In genomic region chr13:23758783-23759527, GRCh38 we compare ENCODE assay signal across 2 cellular contexts.
TF ChIP-seq lines count a peak whose summit lies in the region.

No MANE protein-coding gene starts in this region.

TF ChIP-seq in liver, 16 proteins besides CTCF, POLR2A, EP300 and RAD21:
- TF ChIP-seq RXRA (IDR thresholded peaks at IDR 0.05) (no peak), YY1 (IDR thresholded peaks at IDR 0.05) (no peak), FOXA1 (IDR thresholded peaks at IDR 0.05) (no peak), GABPA (IDR thresholded peaks at IDR 0.05 in 1 of 2, conservative IDR thresholded peaks at IDR 0.05 in 1 of 2) (no peak), EGR1 (IDR thresholded peaks at IDR 0.05; ENCODE audit: low read depth in 2 of 2) (no peak), SP1 (IDR thresholded peaks at IDR 0.05) (peak; percentile 8), FOXA2 (IDR thresholded peaks at IDR 0.05) (no peak), JUND (IDR thresholded peaks at IDR 0.05) (no peak), HNF4A (conservative IDR thresholded peaks at IDR 0.05) (no peak), HNF4G (IDR thresholded peaks at IDR 0.05) (no peak), TAF1 (conservative IDR thresholded peaks at IDR 0.05) (no peak), NR2F2 (IDR thresholded peaks at IDR 0.05) (peak; percentile 51), ZBTB33 (IDR thresholded peaks at IDR 0.05) (no peak)
- TF ChIP-seq, protein P1, sequence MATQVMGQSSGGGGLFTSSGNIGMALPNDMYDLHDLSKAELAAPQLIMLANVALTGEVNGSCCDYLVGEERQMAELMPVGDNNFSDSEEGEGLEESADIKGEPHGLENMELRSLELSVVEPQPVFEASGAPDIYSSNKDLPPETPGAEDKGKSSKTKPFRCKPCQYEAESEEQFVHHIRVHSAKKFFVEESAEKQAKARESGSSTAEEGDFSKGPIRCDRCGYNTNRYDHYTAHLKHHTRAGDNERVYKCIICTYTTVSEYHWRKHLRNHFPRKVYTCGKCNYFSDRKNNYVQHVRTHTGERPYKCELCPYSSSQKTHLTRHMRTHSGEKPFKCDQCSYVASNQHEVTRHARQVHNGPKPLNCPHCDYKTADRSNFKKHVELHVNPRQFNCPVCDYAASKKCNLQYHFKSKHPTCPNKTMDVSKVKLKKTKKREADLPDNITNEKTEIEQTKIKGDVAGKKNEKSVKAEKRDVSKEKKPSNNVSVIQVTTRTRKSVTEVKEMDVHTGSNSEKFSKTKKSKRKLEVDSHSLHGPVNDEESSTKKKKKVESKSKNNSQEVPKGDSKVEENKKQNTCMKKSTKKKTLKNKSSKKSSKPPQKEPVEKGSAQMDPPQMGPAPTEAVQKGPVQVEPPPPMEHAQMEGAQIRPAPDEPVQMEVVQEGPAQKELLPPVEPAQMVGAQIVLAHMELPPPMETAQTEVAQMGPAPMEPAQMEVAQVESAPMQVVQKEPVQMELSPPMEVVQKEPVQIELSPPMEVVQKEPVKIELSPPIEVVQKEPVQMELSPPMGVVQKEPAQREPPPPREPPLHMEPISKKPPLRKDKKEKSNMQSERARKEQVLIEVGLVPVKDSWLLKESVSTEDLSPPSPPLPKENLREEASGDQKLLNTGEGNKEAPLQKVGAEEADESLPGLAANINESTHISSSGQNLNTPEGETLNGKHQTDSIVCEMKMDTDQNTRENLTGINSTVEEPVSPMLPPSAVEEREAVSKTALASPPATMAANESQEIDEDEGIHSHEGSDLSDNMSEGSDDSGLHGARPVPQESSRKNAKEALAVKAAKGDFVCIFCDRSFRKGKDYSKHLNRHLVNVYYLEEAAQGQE (IDR thresholded peaks at IDR 0.05), result no peak
- TF ChIP-seq, protein P2, sequence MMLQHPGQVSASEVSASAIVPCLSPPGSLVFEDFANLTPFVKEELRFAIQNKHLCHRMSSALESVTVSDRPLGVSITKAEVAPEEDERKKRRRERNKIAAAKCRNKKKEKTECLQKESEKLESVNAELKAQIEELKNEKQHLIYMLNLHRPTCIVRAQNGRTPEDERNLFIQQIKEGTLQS (IDR thresholded peaks at IDR 0.05), result no peak
- TF ChIP-seq, protein P3, sequence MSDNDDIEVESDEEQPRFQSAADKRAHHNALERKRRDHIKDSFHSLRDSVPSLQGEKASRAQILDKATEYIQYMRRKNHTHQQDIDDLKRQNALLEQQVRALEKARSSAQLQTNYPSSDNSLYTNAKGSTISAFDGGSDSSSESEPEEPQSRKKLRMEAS (IDR thresholded peaks at IDR 0.05), result peak; percentile 12

TF ChIP-seq in HepG2, 621 proteins besides CTCF, POLR2A, EP300 and RAD21:
- TF ChIP-seq NFATC3 (CRISPR knock-in tag; IDR thresholded peaks at IDR 0.05) (no peak), ZNF430 (CRISPR knock-in tag; IDR thresholded peaks at IDR 0.05) (no peak), HHEX (CRISPR knock-in tag; IDR thresholded peaks at IDR 0.05) (no peak), TFDP2 (CRISPR knock-in tag; IDR thresholded peaks at IDR 0.05) (no peak), SP4 (CRISPR knock-in tag; IDR thresholded peaks at IDR 0.05) (no peak), ZNF574 (CRISPR knock-in tag; IDR thresholded peaks at IDR 0.05) (no peak), E2F2 (CRISPR knock-in tag; IDR thresholded peaks at IDR 0.05; ENCODE audit: borderline replicate concordance) (no peak), ZNF562 (CRISPR knock-in tag; IDR thresholded peaks at IDR 0.05; ENCODE audit: borderline replicate concordance) (no peak), SSRP1 (CRISPR knock-in tag; IDR thresholded peaks at IDR 0.05) (no peak), MED1 (CRISPR knock-in tag; IDR thresholded peaks at IDR 0.05) (no peak), ZNF180 (CRISPR knock-in tag; IDR thresholded peaks at IDR 0.05; ENCODE audit: borderline replicate concordance, low read depth) (no peak), NR1H2 (CRISPR knock-in tag; IDR thresholded peaks at IDR 0.05; ENCODE audit: borderline replicate concordance, low read depth) (no peak), TGIF2 (CRISPR knock-in tag; IDR thresholded peaks at IDR 0.05) (no peak), ZNF333 (CRISPR knock-in tag; IDR thresholded peaks at IDR 0.05; ENCODE audit: borderline replicate concordance) (no peak), ZNF737 (CRISPR knock-in tag; IDR thresholded peaks at IDR 0.05; ENCODE audit: borderline replicate concordance) (no peak), KLF16 (CRISPR knock-in tag; IDR thresholded peaks at IDR 0.05) (no peak), RBAK (CRISPR knock-in tag; IDR thresholded peaks at IDR 0.05) (no peak), CREM (IDR thresholded peaks at IDR 0.05) (no peak), CREM (CRISPR knock-in tag; IDR thresholded peaks at IDR 0.05) (no peak)
- TF ChIP-seq, protein P4, sequence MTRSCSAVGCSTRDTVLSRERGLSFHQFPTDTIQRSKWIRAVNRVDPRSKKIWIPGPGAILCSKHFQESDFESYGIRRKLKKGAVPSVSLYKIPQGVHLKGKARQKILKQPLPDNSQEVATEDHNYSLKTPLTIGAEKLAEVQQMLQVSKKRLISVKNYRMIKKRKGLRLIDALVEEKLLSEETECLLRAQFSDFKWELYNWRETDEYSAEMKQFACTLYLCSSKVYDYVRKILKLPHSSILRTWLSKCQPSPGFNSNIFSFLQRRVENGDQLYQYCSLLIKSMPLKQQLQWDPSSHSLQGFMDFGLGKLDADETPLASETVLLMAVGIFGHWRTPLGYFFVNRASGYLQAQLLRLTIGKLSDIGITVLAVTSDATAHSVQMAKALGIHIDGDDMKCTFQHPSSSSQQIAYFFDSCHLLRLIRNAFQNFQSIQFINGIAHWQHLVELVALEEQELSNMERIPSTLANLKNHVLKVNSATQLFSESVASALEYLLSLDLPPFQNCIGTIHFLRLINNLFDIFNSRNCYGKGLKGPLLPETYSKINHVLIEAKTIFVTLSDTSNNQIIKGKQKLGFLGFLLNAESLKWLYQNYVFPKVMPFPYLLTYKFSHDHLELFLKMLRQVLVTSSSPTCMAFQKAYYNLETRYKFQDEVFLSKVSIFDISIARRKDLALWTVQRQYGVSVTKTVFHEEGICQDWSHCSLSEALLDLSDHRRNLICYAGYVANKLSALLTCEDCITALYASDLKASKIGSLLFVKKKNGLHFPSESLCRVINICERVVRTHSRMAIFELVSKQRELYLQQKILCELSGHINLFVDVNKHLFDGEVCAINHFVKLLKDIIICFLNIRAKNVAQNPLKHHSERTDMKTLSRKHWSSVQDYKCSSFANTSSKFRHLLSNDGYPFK (CRISPR knock-in tag; IDR thresholded peaks at IDR 0.05; ENCODE audit: borderline replicate concordance), result no peak
